ENCODE assay signal across 1 cellular context in genomic region chr1:204961765-204962419, GRCh38.
TF ChIP-seq lines count a peak whose summit lies in the region.

No MANE protein-coding gene starts in this region.

TF ChIP-seq in HEK293T, 16 proteins besides CTCF, POLR2A, EP300 and RAD21 (continued from another document):
- TF ChIP-seq CTBP1 (IDR thresholded peaks at IDR 0.05; ENCODE audit: borderline replicate concordance) (no peak), SP1 (IDR thresholded peaks at IDR 0.05) (no peak), L3MBTL2 (conservative IDR thresholded peaks at IDR 0.05) (no peak), LEF1 (IDR thresholded peaks at IDR 0.05; ENCODE audit: borderline replicate concordance) (no peak), NFRKB (IDR thresholded peaks at IDR 0.05) (no peak), FOXA1 (IDR thresholded peaks at IDR 0.05) (no peak), TARDBP (IDR thresholded peaks at IDR 0.05) (no peak)
TF ChIP-seq in HEK293T: peak in this region for 0.
